Comparison of ENCODE assay signal across 12 cellular contexts in the genomic region with DNA sequence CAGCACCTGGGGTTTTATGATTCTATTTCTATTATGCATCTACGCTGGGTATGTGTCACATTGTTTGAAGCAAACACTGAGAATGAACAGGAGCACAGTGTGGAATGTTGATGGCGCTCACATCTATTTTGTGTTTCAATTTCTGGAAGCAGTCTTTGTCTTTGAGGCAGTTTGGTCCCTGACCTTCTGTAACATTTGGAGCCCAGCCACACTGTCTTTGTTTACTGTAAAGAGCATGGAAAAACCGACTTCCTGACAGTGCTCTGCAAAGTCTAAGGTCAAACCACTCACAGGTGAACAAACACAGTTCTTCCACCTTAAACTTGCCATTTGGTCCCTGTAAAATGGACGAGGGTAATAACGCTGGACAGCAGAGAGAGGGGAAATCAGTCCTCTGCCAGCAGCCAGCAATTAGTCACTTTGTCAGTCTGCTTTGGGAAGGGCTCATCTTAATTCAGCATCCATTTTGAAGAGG.
DNase-seq lines count a peak whose midpoint lies in the region; ATAC-seq and TF ChIP-seq lines count a peak whose summit lies in the region.
"Had no signal": no experiment of that assay in that cellular context is flagged by ENCODE, and none has a peak within 500 bp of the region (broad histone marks: within the 10 kb centered on the region; RNA-seq: fewer than 3 reads in every experiment).

No MANE protein-coding gene starts in this region.

- TF ChIP-seq RAD21 in liver (IDR thresholded peaks at IDR 0.05), result no peak

- H3K9me3 ChIP-seq in adrenal gland (replicated peaks in 1 of 3) (no peaks in the 10 kb centered on the region), liver (ENCODE audit: control insufficient read depth in 4 of 4, low read length in 3 of 4) (no peaks in the 10 kb centered on the region)
- H3K9me3 ChIP-seq: tibial artery had no signal

- TF ChIP-seq CTCF in adrenal gland (IDR thresholded peaks at IDR 0.05), result no peak
- TF ChIP-seq CTCF in liver (IDR thresholded peaks at IDR 0.05; ENCODE audit: low read depth, low read length, missing input control), result no peak

- intact Hi-C loops in adrenal gland (cut with DNase I), result no loop called here

- H3K9ac ChIP-seq in liver (ENCODE audit: low read depth in 1 of 2, low read length in 2 of 2), result no peak overlapping the region
- H3K9ac ChIP-seq: parathyroid adenoma had no signal

- H3K27me3 ChIP-seq in adrenal gland, result no peaks in the 10 kb centered on the region
- no peaks in the 10 kb centered on the region for H3K27me3 ChIP-seq in liver (ENCODE audit: control insufficient read depth in 4 of 4, insufficient read depth in 4 of 4, low read length in 3 of 4)
- H3K27me3 ChIP-seq: tibial artery had no signal

- H3K4me3 ChIP-seq in adrenal gland (no peak overlapping the region), liver (ENCODE audit: low read depth in 1 of 3, low read length in 3 of 3) (no peak overlapping the region)
- H3K4me3 ChIP-seq: tibial artery had no signal

- 21 to 36% (median 25%) methylated on average over 5 of the region's 5 CpGs for WGBS in adrenal gland, 4 donors
- 24% methylated on average over 5 of the region's 5 CpGs for WGBS in liver

- peaks cover 6 to 8% of the 10 kb centered on the region in 2 donors for H3K4me1 ChIP-seq in adrenal gland (replicated peaks in 1 of 2)
- no peaks in the 10 kb centered on the region for H3K4me1 ChIP-seq in liver (ENCODE audit: control insufficient read depth in 4 of 4, insufficient read depth in 4 of 4, low read length in 3 of 4)

- H3K36me3 ChIP-seq in adrenal gland (replicated peaks in 1 of 2), result no peaks in the 10 kb centered on the region
- no peaks in the 10 kb centered on the region for H3K36me3 ChIP-seq in liver (ENCODE audit: control insufficient read depth in 4 of 4, insufficient read depth in 3 of 4, low read depth in 1 of 4, low read length in 3 of 4)
- H3K36me3 ChIP-seq: tibial artery had no signal

- H3K27ac ChIP-seq in adrenal gland (peak overlapping the region in 3 of 5 donors; percentile 33 to 71 (median 57)), liver (ENCODE audit: low read depth in 1 of 2, low read length in 2 of 2) (no peak overlapping the region)
- H3K27ac ChIP-seq: parathyroid adenoma, tibial artery had no signal

- DNase-seq in COLO668 (lab: John Stamatoyannopoulos, UW; ENCODE audit: unreplicated experiment) (peak; percentile 76), NCI-H1417 treated with DMSO at 0.1 percent for 48 hours (lab: John Stamatoyannopoulos, UW) (peak; percentile 40), adrenal gland (peak; percentile 42 to 78 (median 67))
- DNase-seq: activated CD8-positive, alpha-beta memory T cell treated with anti-CD3 and anti-CD28 coated beads for 24 hours; NCI-H1694 treated with DMSO at 0.1 percent for 48 hours; tibial artery had no signal

- no peak for ATAC-seq in HG03025 (IDR thresholded peaks at IDR 0.05; ENCODE audit: low FRiP score, unreplicated experiment)
- ATAC-seq in GM21526 (IDR thresholded peaks at IDR 0.05; ENCODE audit: low FRiP score, unreplicated experiment), result no peak
- no peak for ATAC-seq in HG02981 (IDR thresholded peaks at IDR 0.05; ENCODE audit: unreplicated experiment)
- no peak for ATAC-seq in GM19463 (IDR thresholded peaks at IDR 0.05; ENCODE audit: unreplicated experiment)

- no peak for TF ChIP-seq POLR2A in adrenal gland (IDR thresholded peaks at IDR 0.05)

TF ChIP-seq in liver, 16 proteins besides CTCF, POLR2A, EP300 and RAD21:
- TF ChIP-seq NR2F2 (IDR thresholded peaks at IDR 0.05), result peak; percentile 78
- no peak for TF ChIP-seq HNF4G (IDR thresholded peaks at IDR 0.05)

Comparison
In these comparisons a context has a peak if more than half of its experiments do, and no peak if none do; other contexts are left out.
1. H3K27ac ChIP-seq: peak in adrenal gland (3 of 5); none in liver (0 of 2).
2. Peak in every context shown above with its lines, with median percentiles within 50 percentile points of each other: DNase-seq.